Comparison of ENCODE assay signal across 23 cellular contexts in genomic region chr7:28130277-28130676, GRCh38. TPM values are rescaled to one million over a fixed set of nuclear protein-coding genes. Genes with fewer than 3 reads are reported as not detected.
DNase-seq lines count a peak whose midpoint lies in the region; ATAC-seq and TF ChIP-seq lines count a peak whose summit lies in the region.
"Had no signal": no experiment of that assay in that cellular context is flagged by ENCODE, and none has a peak within 500 bp of the region (broad histone marks: within the 10 kb centered on the region; RNA-seq: fewer than 3 reads in every experiment).

No MANE protein-coding gene starts in this region.

- CTCF ChIA-PET in HEK293T (lab: Yijun Ruan, JAX), result interaction anchor here (1.3 to 1.8 kb wide), 2 partner anchors 13 to 36 kb away, joined by 3 to 4 read pairs; no protein-coding TSS in a partner anchor

- peak; percentile 34 to 62 for ATAC-seq in lower lobe of right lung
- no peak for ATAC-seq in GM21717 (IDR thresholded peaks at IDR 0.05; ENCODE audit: unreplicated experiment)
- ATAC-seq: left lobe of liver, PC-3, T-cell had no signal

- no peak for TF ChIP-seq CTCF in chondrocyte (IDR thresholded peaks at IDR 0.05)
- TF ChIP-seq CTCF in lower lobe of right lung (IDR thresholded peaks at IDR 0.05), result no peak
- no peak for TF ChIP-seq CTCF in left ventricle myocardium inferior (IDR thresholded peaks at IDR 0.05; ENCODE audit: borderline replicate concordance)

- no peak overlapping the region for H3K27ac ChIP-seq in lower lobe of right lung
- no peak overlapping the region for H3K27ac ChIP-seq in left ventricle myocardium inferior (replicated peaks)
- H3K27ac ChIP-seq: heart right ventricle, thoracic aorta had no signal

- H3K4me1 Mint-ChIP-seq in chondrocyte (ENCODE audit: low read depth), result peaks cover 62% of the 10 kb centered on the region
- H3K4me1 Mint-ChIP-seq: activated naive CD4-positive, alpha-beta T cell treated with anti-CD3 and anti-CD28 coated beads, Interleukin-2, amount 10 ng/mL, durations not matched to agents 7 days and 5 days had no signal

- no peaks in the 10 kb centered on the region for H3K36me3 Mint-ChIP-seq in chondrocyte (ENCODE audit: low read depth)
- H3K36me3 Mint-ChIP-seq: activated naive CD4-positive, alpha-beta T cell treated with anti-CD3 and anti-CD28 coated beads, Interleukin-2, amount 10 ng/mL, durations not matched to agents 7 days and 5 days had no signal

- peak; percentile 29 for DNase-seq in A172 (ENCODE audit: low spot score)
- DNase-seq in HEK293T (ENCODE audit: extremely low spot score), result peak; percentile 18
- DNase-seq in chondrocyte (ENCODE audit: low spot score), result no peak
- no peak for DNase-seq in lower lobe of right lung
- no peak for DNase-seq in hippocampal formation (lab: John Stamatoyannopoulos, UW)
- DNase-seq in NCI-H128 (lab: John Stamatoyannopoulos, UW; ENCODE audit: unreplicated experiment), result no peak
- no peak for DNase-seq in left ventricle myocardium inferior
- DNase-seq: activated CD4-positive, alpha-beta T cell treated with anti-CD3 and anti-CD28 coated beads for 1 hour; activated CD8-positive, alpha-beta memory T cell treated with anti-CD3 and anti-CD28 coated beads, Interleukin-2, amount 50 U/mL, for 4 hours; activated naive CD4-positive, alpha-beta T cell treated with anti-CD3 and anti-CD28 coated beads, Interleukin-2, amount 10 ng/mL, durations not matched to agents 7 days and 5 days; Calu3; caudate nucleus; heart right ventricle; KG1; naive B cell; NCI-H1694 treated with DMSO at 0.1 percent for 48 hours; NCI-H510A treated with DMSO at 0.1 percent for 48 hours; PC-3; T-cell had no signal

- intact Hi-C loops in lower lobe of right lung (cut with DNase I), result no loop called here
- intact Hi-C loops in left ventricle myocardium inferior (cut with micrococcal nuclease), result no loop called here

- H3K4me3 ChIP-seq in lower lobe of right lung (no peak overlapping the region), left ventricle myocardium inferior (no peak overlapping the region)
- H3K4me3 ChIP-seq: heart right ventricle, prostate gland, thoracic aorta had no signal

- H3K27ac Mint-ChIP-seq in chondrocyte (ENCODE audit: unreplicated experiment), result peak overlapping the region; percentile 29
- H3K27ac Mint-ChIP-seq: activated naive CD4-positive, alpha-beta T cell treated with anti-CD3 and anti-CD28 coated beads, Interleukin-2, amount 10 ng/mL, durations not matched to agents 7 days and 5 days; T-cell had no signal

- POLR2A ChIA-PET in HEK293T (lab: Yijun Ruan, JAX), result no interaction called here

- no peaks in the 10 kb centered on the region for H3K27me3 Mint-ChIP-seq in chondrocyte (ENCODE audit: low read depth)
- H3K27me3 Mint-ChIP-seq: activated naive CD4-positive, alpha-beta T cell treated with anti-CD3 and anti-CD28 coated beads, Interleukin-2, amount 10 ng/mL, durations not matched to agents 7 days and 5 days; naive B cell; T-cell had no signal

- H3K9me3 ChIP-seq in lower lobe of right lung, result no peaks in the 10 kb centered on the region
- no peaks in the 10 kb centered on the region for H3K9me3 ChIP-seq in left ventricle myocardium inferior (replicated peaks)
- H3K9me3 ChIP-seq: heart right ventricle, prostate gland, thoracic aorta had no signal

- H3K9me3 Mint-ChIP-seq in chondrocyte (ENCODE audit: low read depth), result no peaks in the 10 kb centered on the region
- H3K9me3 Mint-ChIP-seq: activated naive CD4-positive, alpha-beta T cell treated with anti-CD3 and anti-CD28 coated beads, Interleukin-2, amount 10 ng/mL, durations not matched to agents 7 days and 5 days; naive B cell; T-cell had no signal

- no peak overlapping the region for H3K4me3 Mint-ChIP-seq in chondrocyte (ENCODE audit: unreplicated experiment)
- H3K4me3 Mint-ChIP-seq: activated naive CD4-positive, alpha-beta T cell treated with anti-CD3 and anti-CD28 coated beads, Interleukin-2, amount 10 ng/mL, durations not matched to agents 7 days and 5 days; naive B cell; T-cell had no signal

- H3K27me3 ChIP-seq in lower lobe of right lung (ENCODE audit: low read depth) (no peaks in the 10 kb centered on the region), left ventricle myocardium inferior (ENCODE audit: low read depth) (no peaks in the 10 kb centered on the region)
- H3K27me3 ChIP-seq: heart right ventricle had no signal

- H3K4me1 ChIP-seq in lower lobe of right lung, result peaks cover 11% of the 10 kb centered on the region
- H3K4me1 ChIP-seq in left ventricle myocardium inferior, result peaks cover 63% of the 10 kb centered on the region
- H3K4me1 ChIP-seq: prostate gland had no signal

- no peaks in the 10 kb centered on the region for H3K36me3 ChIP-seq in lower lobe of right lung
- H3K36me3 ChIP-seq in left ventricle myocardium inferior, result no peaks in the 10 kb centered on the region
- H3K36me3 ChIP-seq: heart right ventricle, prostate gland, thoracic aorta had no signal

TF ChIP-seq in HEK293T, 16 proteins besides CTCF, POLR2A, EP300 and RAD21:
- TF ChIP-seq ZNF384 (IDR thresholded peaks at IDR 0.05), result no peak
- no peak for TF ChIP-seq TARDBP (IDR thresholded peaks at IDR 0.05)
- 0 out of 2 replicates have a peak, but pooled peaks have one; percentile 8 for TF ChIP-seq PKNOX1 (IDR thresholded peaks at IDR 0.05)

RNA-seq across cellular contexts. Expression of gene JAZF1, which starts 50.3 kb away (rescaled TPM):
- 18.8 and 28.3 TPM in 2 replicates for total RNA-seq in A172 (2014; rRNA removed; shearing (Covaris generic))
- 21.2 to 33.8 TPM (median 31.1 TPM) in 3 replicates for total RNA-seq in chondrocyte
- 19.4 TPM for total RNA-seq in lower lobe of right lung
- total RNA-seq in left ventricle myocardium inferior, result 29.4 TPM

Comparison
In these comparisons a context has a peak if more than half of its experiments do, and no peak if none do; other contexts are left out.
1. DNase-seq: peak in A172 (single experiment) and HEK293T (single experiment); none in chondrocyte (single experiment), lower lobe of right lung (single experiment), hippocampal formation (0 of 2), NCI-H128 (single experiment) and left ventricle myocardium inferior (single experiment).